16 cellular contexts compared by ENCODE assay signal in genomic region chr10:18822156-18822555, GRCh38.
DNase-seq lines count a peak whose midpoint lies in the region; ATAC-seq and TF ChIP-seq lines count a peak whose summit lies in the region.
"Had no signal": no experiment of that assay in that cellular context is flagged by ENCODE, and none has a peak within 500 bp of the region (broad histone marks: within the 10 kb centered on the region; RNA-seq: fewer than 3 reads in every experiment).

No MANE protein-coding gene starts in this region.

- H4K8ac ChIP-seq in mesendoderm (ENCODE audit: low read depth, low read length) = no peak overlapping the region

- H2AK5ac ChIP-seq in mesendoderm (ENCODE audit: low read length) = no peak overlapping the region

- H3K79me2 ChIP-seq in mesendoderm (ENCODE audit: control insufficient read depth, insufficient read depth, low read length) (no peaks in the 10 kb centered on the region), smooth muscle cell (ENCODE audit: low read depth) (no peaks in the 10 kb centered on the region)

- H3K9ac ChIP-seq in mesendoderm (ENCODE audit: low read length) (no peak overlapping the region), smooth muscle cell (ENCODE audit: low read depth) (no peak overlapping the region)

- H3K9me3 ChIP-seq in smooth muscle cell (replicated peaks; ENCODE audit: low read depth) = no peaks in the 10 kb centered on the region
- H3K9me3 ChIP-seq: HAP-1, lower lobe of right lung had no signal

- no peak overlapping the region for H3K4me2 ChIP-seq in mesendoderm (ENCODE audit: low read length)
- H3K4me2 ChIP-seq in smooth muscle cell = no peak overlapping the region

- no peaks in the 10 kb centered on the region for H3K4me1 Mint-ChIP-seq in effector memory CD8-positive, alpha-beta T cell (ENCODE audit: low read depth in 2 of 2)
- no peaks in the 10 kb centered on the region for H3K4me1 Mint-ChIP-seq in immature natural killer cell

- H3K27ac ChIP-seq in mesendoderm (ENCODE audit: low read depth, low read length) = no peak overlapping the region
- no peak overlapping the region for H3K27ac ChIP-seq in smooth muscle cell (ENCODE audit: low read depth)
- H3K27ac ChIP-seq: esophagus muscularis mucosa, lower lobe of right lung had no signal

- no peaks in the 10 kb centered on the region for H4K20me1 ChIP-seq in smooth muscle cell (ENCODE audit: low read depth)

- H3K23ac ChIP-seq in mesendoderm (ENCODE audit: low read length) = no peak overlapping the region

- no peaks in the 10 kb centered on the region for H3F3A ChIP-seq in smooth muscle cell (ENCODE audit: low read depth)

- in situ Hi-C loops in astrocyte of the spinal cord (cut with HindIII; ENCODE audit: low sequenced_read_pairs) = no loop called here

- H3K27me3 ChIP-seq in mesendoderm (ENCODE audit: insufficient read depth, low read length, poor library complexity) (no peaks in the 10 kb centered on the region), smooth muscle cell (ENCODE audit: low read depth) (no peaks in the 10 kb centered on the region)
- H3K27me3 ChIP-seq: esophagus muscularis mucosa had no signal

- H3K36me3 ChIP-seq in mesendoderm (ENCODE audit: control insufficient read depth, insufficient read depth, low read length) = no peaks in the 10 kb centered on the region
- H3K36me3 ChIP-seq in smooth muscle cell (ENCODE audit: low read depth) = no peaks in the 10 kb centered on the region
- H3K36me3 ChIP-seq: esophagus muscularis mucosa, HAP-1, lower lobe of right lung had no signal

- no peak overlapping the region for H3K4me3 Mint-ChIP-seq in effector memory CD8-positive, alpha-beta T cell
- no peak overlapping the region for H3K4me3 Mint-ChIP-seq in immature natural killer cell

- no peak overlapping the region for H4K5ac ChIP-seq in mesendoderm (ENCODE audit: low read length)

- DNase-seq in GM03348 (ENCODE audit: low spot score) (peak; percentile 2), Kasumi-1 (lab: John Stamatoyannopoulos, UW) (peak; percentile 53 to 63), astrocyte of the spinal cord (ENCODE audit: low read depth, low spot score) (peak; percentile 17), mesendoderm (peak; percentile 49), smooth muscle cell (lab: John Stamatoyannopoulos, UW; ENCODE audit: unreplicated experiment) (no peak), immature natural killer cell (no peak)
- no peak for DNase-seq in effector memory CD8-positive, alpha-beta T cell
- DNase-seq: activated CD4-positive, alpha-beta T cell treated with anti-CD3 and anti-CD28 coated beads, Interleukin-2, amount 50 U/mL, for 4 hours; aorta; DMS79 treated with DMSO at 0.1 percent for 48 hours; lower lobe of right lung; NCI-H2107; SHP77 had no signal

- H3K27ac Mint-ChIP-seq in effector memory CD8-positive, alpha-beta T cell = no peak overlapping the region
- no peak overlapping the region for H3K27ac Mint-ChIP-seq in immature natural killer cell

- H3K4me3 ChIP-seq in astrocyte of the spinal cord (ENCODE audit: low read depth, low read length) (no peak overlapping the region), mesendoderm (ENCODE audit: low read length) (no peak overlapping the region), smooth muscle cell (no peak overlapping the region)
- H3K4me3 ChIP-seq: esophagus muscularis mucosa, HAP-1, lower lobe of right lung had no signal

- H3K27me3 Mint-ChIP-seq in effector memory CD8-positive, alpha-beta T cell = no peaks in the 10 kb centered on the region
- H3K27me3 Mint-ChIP-seq in immature natural killer cell (ENCODE audit: low read depth in 3 of 3) = peaks cover 0 to 3% (median 0%) of the 10 kb centered on the region in 3 donors

- no peak overlapping the region for H2BK120ac ChIP-seq in mesendoderm (ENCODE audit: low read depth, low read length)

- no peak overlapping the region for H2BK15ac ChIP-seq in mesendoderm (replicated peaks; ENCODE audit: low read depth)

- H3K56ac ChIP-seq in mesendoderm (ENCODE audit: low read length) = no peak overlapping the region

- H3K4ac ChIP-seq in mesendoderm (ENCODE audit: low read depth, low read length) = no peak overlapping the region

- H2AFZ ChIP-seq in smooth muscle cell (ENCODE audit: low read depth) = no peak overlapping the region

- H3K36me3 Mint-ChIP-seq in effector memory CD8-positive, alpha-beta T cell (ENCODE audit: insufficient read depth) = no peaks in the 10 kb centered on the region
- H3K36me3 Mint-ChIP-seq in immature natural killer cell = no peaks in the 10 kb centered on the region

- H3K79me1 ChIP-seq in mesendoderm (ENCODE audit: low read length) = no peaks in the 10 kb centered on the region

- H3K18ac ChIP-seq in mesendoderm (ENCODE audit: low read length) = no peak overlapping the region

- no peaks in the 10 kb centered on the region for H3K4me1 ChIP-seq in mesendoderm (ENCODE audit: control insufficient read depth, low read depth, low read length)
- no peaks in the 10 kb centered on the region for H3K4me1 ChIP-seq in smooth muscle cell (ENCODE audit: low read depth)
- H3K4me1 ChIP-seq: esophagus muscularis mucosa, HAP-1, lower lobe of right lung had no signal

- WGBS in mesendoderm (ENCODE audit: extremely low coverage, insufficient coverage, low lambda C conversion rate) = no CpG with 5 or more reads among the region's 2 CpGs
- 33% methylated on average over 2 of the region's 2 CpGs for WGBS in smooth muscle cell (ENCODE audit: low lambda C conversion rate)

- no peak for TF ChIP-seq CTCF in astrocyte of the spinal cord (IDR thresholded peaks at IDR 0.05; ENCODE audit: low read depth, low read length)
- no peak for TF ChIP-seq CTCF in smooth muscle cell (IDR thresholded peaks at IDR 0.05; ENCODE audit: borderline replicate concordance, insufficient read depth, poor library complexity, severe bottlenecking)

- ATAC-seq in effector memory CD8-positive, alpha-beta T cell (replicated peaks) = no peak
- ATAC-seq: lower lobe of right lung, sciatic nerve had no signal

- H2BK5ac ChIP-seq in mesendoderm (ENCODE audit: low read length) = no peak overlapping the region

- H3K9me3 Mint-ChIP-seq in effector memory CD8-positive, alpha-beta T cell = peaks cover 2 to 6% of the 10 kb centered on the region in 2 donors
- H3K9me3 Mint-ChIP-seq in immature natural killer cell = peaks cover under 1 to 17% (median 7%) of the 10 kb centered on the region in 6 donors

Comparison
In these comparisons a context has a peak if more than half of its experiments do, and no peak if none do; other contexts are left out.
1. DNase-seq: peak in GM03348 (single experiment), Kasumi-1 (2 of 2), astrocyte of the spinal cord (single experiment) and mesendoderm (single experiment); none in effector memory CD8-positive, alpha-beta T cell (0 of 3), smooth muscle cell (single experiment) and immature natural killer cell (0 of 3).